ENCODE assay signal across 1 cellular context in genomic region chr10:26662864-26663263, GRCh38.
TF ChIP-seq lines count a peak whose summit lies in the region.

No MANE protein-coding gene starts in this region.

TF ChIP-seq in K562, 482 proteins besides CTCF, POLR2A, EP300 and RAD21:
- no peak for TF ChIP-seq ZNF41 (CRISPR knock-in tag; conservative IDR thresholded peaks at IDR 0.05)
- TF ChIP-seq CGGBP1 (CRISPR knock-in tag; IDR thresholded peaks at IDR 0.05), result no peak
- TF ChIP-seq EP400 (IDR thresholded peaks at IDR 0.05), result no peak
- TF ChIP-seq ZNF431 (CRISPR knock-in tag; IDR thresholded peaks at IDR 0.05), result peak; percentile 94
